Comparison of ENCODE assay signal across 32 cellular contexts in the genomic region with DNA sequence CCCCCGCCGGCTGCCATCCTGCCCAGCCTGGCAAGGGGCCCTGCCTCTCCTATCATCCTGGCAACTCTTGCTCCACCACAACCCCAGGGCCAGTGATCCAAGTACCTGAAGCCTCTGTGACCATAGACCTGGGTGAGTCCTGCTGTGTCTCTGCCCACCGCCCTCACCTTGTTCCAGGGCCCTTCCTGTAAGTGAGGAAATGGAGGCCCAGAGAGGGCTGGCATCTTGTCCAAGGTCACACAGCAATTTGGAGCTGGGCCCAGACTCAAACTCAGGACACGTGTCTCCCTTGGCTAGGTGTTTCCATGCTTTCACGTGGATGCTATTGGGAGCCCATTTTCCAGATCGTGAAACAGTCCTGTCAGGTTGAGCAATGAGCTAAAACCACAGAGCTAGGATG. TPM values are rescaled to one million over a fixed set of nuclear protein-coding genes. Genes with fewer than 3 reads are reported as not detected.
"Had no signal": no experiment of that assay in that cellular context is flagged by ENCODE, and none has a peak within 500 bp of the region (broad histone marks: within the 10 kb centered on the region; RNA-seq: fewer than 3 reads in every experiment).

No MANE protein-coding gene starts in this region.

- ATAC-seq: activated CD8-positive, alpha-beta memory T cell treated with anti-CD3 and anti-CD28 coated beads, Interleukin-2, amount 10 ng/mL, durations not matched to agents 7 days and 5 days; PC-3 had no signal

- H3K4me1 ChIP-seq: SJSA1 had no signal

- H3K4me3 ChIP-seq: SJSA1 had no signal

- H3K36me3 ChIP-seq: SJSA1, WERI-Rb-1 had no signal

- H3K27me3 ChIP-seq: Peyer's patch had no signal

- DNase-seq: activated CD4-positive, alpha-beta memory T cell treated with anti-CD3 and anti-CD28 coated beads, Interleukin-2, amount 10 ng/mL, durations not matched to agents 7 days and 5 days; activated CD4-positive, alpha-beta T cell treated with anti-CD3 and anti-CD28 coated beads for 1 hour; activated CD4-positive, alpha-beta T cell treated with anti-CD3 and anti-CD28 coated beads for 48 hours; activated CD4-positive, CD25-positive, alpha-beta regulatory T cell; activated CD8-positive, alpha-beta memory T cell treated with anti-CD3 and anti-CD28 coated beads for 24 hours; activated CD8-positive, alpha-beta memory T cell treated with anti-CD3 and anti-CD28 coated beads, Interleukin-2, amount 10 ng/mL, durations not matched to agents 7 days and 5 days; activated CD8-positive, alpha-beta memory T cell treated with anti-CD3 and anti-CD28 coated beads, Interleukin-2, amount 50 U/mL, for 48 hours; activated effector memory CD4-positive, alpha-beta T cell treated with Interleukin-2 at 50 U/mL for 16 hours; activated naive CD4-positive, alpha-beta T cell treated with anti-CD3 and anti-CD28 coated beads, Interleukin-2, amount 50 U/mL, for 16 hours; activated naive CD8-positive, alpha-beta T cell treated with anti-CD3 and anti-CD28 coated beads, Interleukin-2, amount 10 ng/mL, durations not matched to agents 7 days and 5 days; activated T-cell treated with anti-CD3 and anti-CD28 coated beads, Interleukin-2, amount 50 U/mL, for 48 hours; caudate nucleus; cerebellar nuclear complex; NCI-H1092 treated with DMSO at 0.1 percent for 48 hours; NCI-H1417 treated with DMSO at 0.1 percent for 48 hours; NCI-H187 treated with DMSO at 0.1 percent for 48 hours; NCI-H2081; NCI-H345; NCI-H524 treated with DMSO at 0.1 percent for 48 hours; PC-3; RPMI8226; SHP77 treated with DMSO at 0.1 percent for 48 hours; SW 1271; T-helper 1 cell; T-helper 2 cell; T1000; WERI-Rb-1 had no signal

- H3K9me3 ChIP-seq: Peyer's patch, SJSA1 had no signal

- FAIRE-seq: astrocyte, bronchial epithelial cell had no signal

- H3K27ac ChIP-seq: SJSA1, WERI-Rb-1 had no signal

RNA-seq across cellular contexts. Expression of gene CREB3L3, which starts 3.7 kb away (rescaled TPM):
- total RNA-seq: activated naive CD8-positive, alpha-beta T cell treated with anti-CD3 and anti-CD28 coated beads, Interleukin-2, amount 10 ng/mL, durations not matched to agents 7 days and 5 days; astrocyte; bronchial epithelial cell; NCI-H460; PC-3; SJSA1 had no signal
